ENCODE assay signal across 13 cellular contexts in the genomic region with DNA sequence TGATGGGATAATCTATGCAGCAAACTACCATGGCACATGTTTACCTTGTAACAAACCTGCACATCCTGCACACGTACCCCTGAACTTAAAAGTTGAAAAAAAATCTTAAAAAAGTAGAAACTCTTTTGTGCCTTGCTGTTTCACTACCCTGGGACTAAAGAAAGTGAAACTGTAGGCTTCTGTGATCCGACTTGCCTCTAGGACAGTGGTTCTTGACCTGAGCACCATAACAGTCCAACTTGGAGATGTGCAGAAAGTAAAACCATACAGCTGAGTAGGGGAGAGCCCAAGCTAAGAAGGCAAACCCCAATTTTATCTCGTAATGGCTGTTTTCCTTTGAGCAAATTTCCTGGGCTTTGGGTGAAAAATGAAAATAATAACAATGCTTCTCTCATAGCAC.
DNase-seq lines count a peak whose midpoint lies in the region; ATAC-seq and TF ChIP-seq lines count a peak whose summit lies in the region.
"Had no signal": no experiment of that assay in that cellular context is flagged by ENCODE, and none has a peak within 500 bp of the region (broad histone marks: within the 10 kb centered on the region; RNA-seq: fewer than 3 reads in every experiment).

No MANE protein-coding gene starts in this region.

- no peak for ATAC-seq in CD4-positive, alpha-beta T cell (ENCODE audit: poor library complexity)
- no peak for ATAC-seq in CD8-positive, alpha-beta T cell
- peak; percentile 54 for ATAC-seq in HG02798 (IDR thresholded peaks at IDR 0.05; ENCODE audit: poor library complexity, unreplicated experiment)
- ATAC-seq in naive thymus-derived CD8-positive, alpha-beta T cell = no peak
- ATAC-seq: A549 had no signal

- no peaks in the 10 kb centered on the region for H3K36me3 ChIP-seq in CD8-positive, alpha-beta T cell (ENCODE audit: insufficient read depth, low read length)
- H3K36me3 ChIP-seq: BE2C, HAP-1 had no signal

- TF ChIP-seq CTCF in CD4-positive, alpha-beta T cell (IDR thresholded peaks at IDR 0.05) = no peak
- no peak for TF ChIP-seq CTCF in CD8-positive, alpha-beta T cell (IDR thresholded peaks at IDR 0.05)
- TF ChIP-seq CTCF in nephron progenitor cell (IDR thresholded peaks at IDR 0.05) (no peak), chondrocyte (IDR thresholded peaks at IDR 0.05) (no peak)

- H3K4me1 Mint-ChIP-seq in CD4-positive, alpha-beta T cell (ENCODE audit: low read depth) = peaks cover 26% of the 10 kb centered on the region
- peaks cover 30% of the 10 kb centered on the region for H3K4me1 Mint-ChIP-seq in CD8-positive, alpha-beta T cell (ENCODE audit: low read depth)
- peaks cover 7 to 36% (median 30%) of the 10 kb centered on the region in 4 donors for H3K4me1 Mint-ChIP-seq in naive thymus-derived CD8-positive, alpha-beta T cell
- H3K4me1 Mint-ChIP-seq in nephron progenitor cell (no peaks in the 10 kb centered on the region), chondrocyte (ENCODE audit: low read depth) (no peaks in the 10 kb centered on the region)

- no peak overlapping the region for H3K27ac ChIP-seq in CD4-positive, alpha-beta T cell (ENCODE audit: low read depth, low read length)
- H3K27ac ChIP-seq in CD8-positive, alpha-beta T cell (ENCODE audit: low read depth, low read length) = no peak overlapping the region
- H3K27ac ChIP-seq: A549, C4-2B, HL-60 had no signal

- H3K9me3 Mint-ChIP-seq in CD4-positive, alpha-beta T cell = peaks cover 28% of the 10 kb centered on the region
- H3K9me3 Mint-ChIP-seq in CD8-positive, alpha-beta T cell = peaks cover 38% of the 10 kb centered on the region
- peaks cover 10 to 56% (median 27%) of the 10 kb centered on the region in 9 donors for H3K9me3 Mint-ChIP-seq in naive thymus-derived CD8-positive, alpha-beta T cell
- H3K9me3 Mint-ChIP-seq in nephron progenitor cell (peaks cover 54% of the 10 kb centered on the region), chondrocyte (ENCODE audit: low read depth) (peaks cover 28% of the 10 kb centered on the region)

- H3K27me3 Mint-ChIP-seq in CD4-positive, alpha-beta T cell = no peaks in the 10 kb centered on the region
- no peaks in the 10 kb centered on the region for H3K27me3 Mint-ChIP-seq in CD8-positive, alpha-beta T cell (ENCODE audit: low read depth)
- no peaks in the 10 kb centered on the region for H3K27me3 Mint-ChIP-seq in naive thymus-derived CD8-positive, alpha-beta T cell
- H3K27me3 Mint-ChIP-seq in nephron progenitor cell (ENCODE audit: low read depth, poor library complexity) (no peaks in the 10 kb centered on the region), chondrocyte (ENCODE audit: low read depth) (no peaks in the 10 kb centered on the region)

- CTCF ChIA-PET in CD4-positive, alpha-beta T cell (lab: Charles Lee) = interaction anchor here (1.0 to 4.7 kb wide), 10 partner anchors 9 to 760 kb away, joined by 3 to 28 read pairs (median 4); no protein-coding TSS in a partner anchor
- CTCF ChIA-PET in CD8-positive, alpha-beta T cell (lab: Charles Lee) = interaction anchor here (1.1 to 3.6 kb wide), 20 partner anchors 11 to 761 kb away, joined by 3 to 25 read pairs (median 5); a partner anchor contains a TSS

- intact Hi-C loops in CD4-positive, alpha-beta T cell (cut with DNase I, micrococcal nuclease) = loop anchor here (2.0 to 10.0 kb wide), 6 partner anchors 66 to 760 kb away; no protein-coding TSS in a partner anchor
- intact Hi-C loops in CD8-positive, alpha-beta T cell (cut with DNase I, micrococcal nuclease) = loop anchor here (2.0 to 10.0 kb wide), 8 partner anchors 52 to 597 kb away; no protein-coding TSS in a partner anchor

- no peaks in the 10 kb centered on the region for H3K27me3 ChIP-seq in CD4-positive, alpha-beta T cell (ENCODE audit: control insufficient read depth, insufficient read depth, low read length)
- no peaks in the 10 kb centered on the region for H3K27me3 ChIP-seq in CD8-positive, alpha-beta T cell (ENCODE audit: insufficient read depth, low read length)
- H3K27me3 ChIP-seq: BE2C had no signal

- DNase-seq in CD4-positive, alpha-beta T cell = no peak
- DNase-seq in CD8-positive, alpha-beta T cell = no peak
- no peak for DNase-seq in naive thymus-derived CD8-positive, alpha-beta T cell
- DNase-seq in nephron progenitor cell = no peak
- DNase-seq in chondrocyte (ENCODE audit: low spot score) = no peak
- DNase-seq: BE2C, Calu3, DMS 273 treated with DMSO at 0.1 percent for 48 hours had no signal

- peaks cover 55% of the 10 kb centered on the region for H3K36me3 Mint-ChIP-seq in CD4-positive, alpha-beta T cell (ENCODE audit: low read depth)
- H3K36me3 Mint-ChIP-seq in CD8-positive, alpha-beta T cell = peaks cover 49% of the 10 kb centered on the region
- H3K36me3 Mint-ChIP-seq in naive thymus-derived CD8-positive, alpha-beta T cell = peaks cover 0 to 49% (median 41%) of the 10 kb centered on the region in 3 donors
- H3K36me3 Mint-ChIP-seq in nephron progenitor cell (ENCODE audit: low read depth) (peaks cover 15% of the 10 kb centered on the region), chondrocyte (ENCODE audit: low read depth) (peaks cover 13% of the 10 kb centered on the region)

- H3K27ac Mint-ChIP-seq in CD4-positive, alpha-beta T cell = peak overlapping the region; percentile 32
- peak overlapping the region; percentile 32 for H3K27ac Mint-ChIP-seq in CD8-positive, alpha-beta T cell
- H3K27ac Mint-ChIP-seq in naive thymus-derived CD8-positive, alpha-beta T cell = peak overlapping the region in 8 of 10 donors; percentile 22 to 92 (median 74)
- no peak overlapping the region for H3K27ac Mint-ChIP-seq in nephron progenitor cell
- no peak overlapping the region for H3K27ac Mint-ChIP-seq in chondrocyte (ENCODE audit: unreplicated experiment)

- no peak overlapping the region for H3K4me3 Mint-ChIP-seq in CD4-positive, alpha-beta T cell
- no peak overlapping the region for H3K4me3 Mint-ChIP-seq in CD8-positive, alpha-beta T cell
- H3K4me3 Mint-ChIP-seq in naive thymus-derived CD8-positive, alpha-beta T cell = peak overlapping the region in 2 of 10 donors; percentile 23 to 77
- no peak overlapping the region for H3K4me3 Mint-ChIP-seq in nephron progenitor cell
- H3K4me3 Mint-ChIP-seq in chondrocyte (ENCODE audit: unreplicated experiment) = no peak overlapping the region

- H3K4me1 ChIP-seq in CD8-positive, alpha-beta T cell (ENCODE audit: insufficient read depth, low read length) = peaks cover 5% of the 10 kb centered on the region
- H3K4me1 ChIP-seq: A549, BE2C, HAP-1 had no signal

- H3K9me3 ChIP-seq in CD4-positive, alpha-beta T cell (ENCODE audit: control insufficient read depth, low read length) = peaks cover 28% of the 10 kb centered on the region
- no peaks in the 10 kb centered on the region for H3K9me3 ChIP-seq in CD8-positive, alpha-beta T cell (ENCODE audit: low read length)
- H3K9me3 ChIP-seq: A549, BE2C, HAP-1 had no signal

- no peak overlapping the region for H3K4me3 ChIP-seq in CD8-positive, alpha-beta T cell (ENCODE audit: low read depth, low read length)
- H3K4me3 ChIP-seq: A549, HAP-1 had no signal

- POLR2A ChIA-PET in CD4-positive, alpha-beta T cell (lab: Charles Lee) = interaction anchor here (1.1 to 4.5 kb wide), 10 partner anchors 24 to 335 kb away, joined by 3 to 70 read pairs (median 8); a partner anchor contains a TSS
- POLR2A ChIA-PET in CD8-positive, alpha-beta T cell (lab: Charles Lee) = interaction anchor here (1.0 to 2.6 kb wide), 6 partner anchors 24 to 335 kb away, joined by 3 to 16 read pairs (median 5); a partner anchor contains a TSS
- POLR2A ChIA-PET in naive thymus-derived CD8-positive, alpha-beta T cell (lab: Charles Lee) = interaction anchor here (1.9 to 3.6 kb wide), 3 partner anchors 66 to 334 kb away, joined by 8 to 40 read pairs (median 29); a partner anchor contains a TSS

Comparison
In these comparisons a context has a peak if more than half of its experiments do, and no peak if none do; other contexts are left out.
1. H3K27ac Mint-ChIP-seq: peak in CD4-positive, alpha-beta T cell (single experiment), CD8-positive, alpha-beta T cell (single experiment) and naive thymus-derived CD8-positive, alpha-beta T cell (8 of 10); none in nephron progenitor cell (single experiment) and chondrocyte (single experiment).